Comparison of ENCODE assay signal across 10 cellular contexts in genomic region chr4:139560396-139561084, GRCh38. TPM values are rescaled to one million over a fixed set of nuclear protein-coding genes. Genes with fewer than 3 reads are reported as not detected.
DNase-seq lines count a peak whose midpoint lies in the region; ATAC-seq and TF ChIP-seq lines count a peak whose summit lies in the region.
"Had no signal": no experiment of that assay in that cellular context is flagged by ENCODE, and none has a peak within 500 bp of the region (broad histone marks: within the 10 kb centered on the region; RNA-seq: fewer than 3 reads in every experiment).

No MANE protein-coding gene starts in this region.

- H3K4me3 ChIP-seq in Peyer's patch (no peak overlapping the region), fibroblast of pulmonary artery (replicated peaks; ENCODE audit: low read depth, low read length) (no peak overlapping the region), mammary epithelial cell (replicated peaks in 1 of 3; ENCODE audit: insufficient read depth in 1 of 3, low read depth in 2 of 3, low read length in 3 of 3) (no peak overlapping the region)

- peaks cover 3% of the 10 kb centered on the region for H3K79me2 ChIP-seq in mammary epithelial cell (ENCODE audit: insufficient read depth, low read length)

- TF ChIP-seq POLR2A in Peyer's patch (IDR thresholded peaks at IDR 0.05), result no peak

- 70% methylated on average over 4 of the region's 6 CpGs for WGBS in mammary epithelial cell (ENCODE audit: low coverage, missing lambda C conversion rate)

- no peaks in the 10 kb centered on the region for H3K36me3 Mint-ChIP-seq in activated CD4-positive, alpha-beta T cell treated with anti-CD3 and anti-CD28 coated beads, Interleukin-2, amount 10 ng/mL, durations not matched to agents 7 days and 5 days (ENCODE audit: low read depth)
- peaks cover 3 to 6% of the 10 kb centered on the region in 2 donors for H3K36me3 Mint-ChIP-seq in stimulated activated naive B cell treated with anti-CD40 and anti-IgM and Interleukin-4, amounts not matched to agents 10 μg/mL and 1 μg/mL and 100 μg/mL, for 72 hours

- POLR2A ChIA-PET in activated CD4-positive, alpha-beta T cell treated with anti-CD3 and anti-CD28 coated beads, Interleukin-2, amount 10 ng/mL, durations not matched to agents 7 days and 5 days (lab: Charles Lee), result no interaction called here

- H2AFZ ChIP-seq in mammary epithelial cell (ENCODE audit: low read depth, low read length), result no peak overlapping the region

- H3K4me1 ChIP-seq in Peyer's patch (peaks cover 0 to 27% (median 4%) of the 10 kb centered on the region in 4 donors), mammary epithelial cell (ENCODE audit: insufficient read depth, low read length) (peaks cover 4% of the 10 kb centered on the region)

- ATAC-seq in stimulated activated naive B cell treated with anti-CD40 and anti-IgM and Interleukin-4, amounts not matched to agents 10 μg/mL and 1 μg/mL and 100 μg/mL, for 72 hours (replicated peaks), result peak; percentile 59 to 65

- no peak overlapping the region for H3K4me2 ChIP-seq in mammary epithelial cell (ENCODE audit: insufficient read depth, low read depth, low read length)

- dilution Hi-C loops in mammary epithelial cell (cut with HindIII; ENCODE audit: low sequenced_read_pairs), result no loop called here

- no peaks in the 10 kb centered on the region for H3K9me3 ChIP-seq in Peyer's patch
- H3K9me3 ChIP-seq in mammary epithelial cell (replicated peaks; ENCODE audit: insufficient read depth, low read length), result no peaks in the 10 kb centered on the region

- no peak for DNase-seq in activated CD4-positive, alpha-beta T cell treated with anti-CD3 and anti-CD28 coated beads, Interleukin-2, amount 10 ng/mL, durations not matched to agents 7 days and 5 days
- no peak for DNase-seq in activated CD4-positive, alpha-beta T cell treated with anti-CD3 and anti-CD28 coated beads for 1 hour
- DNase-seq in Peyer's patch (no peak), fibroblast of pulmonary artery (ENCODE audit: low read depth) (peak; percentile 50), epidermal melanocyte (ENCODE audit: insufficient read length, low spot score) (no peak), AG08396 (ENCODE audit: low spot score) (no peak), mammary epithelial cell (no peak)
- no peak for DNase-seq in stimulated activated naive B cell treated with anti-CD40 and anti-IgM and Interleukin-4, amounts not matched to agents 10 μg/mL and 1 μg/mL and 100 μg/mL, for 72 hours
- DNase-seq: foreskin melanocyte, NCI-H1092 treated with DMSO at 0.1 percent for 48 hours had no signal

- H3K4me1 Mint-ChIP-seq in activated CD4-positive, alpha-beta T cell treated with anti-CD3 and anti-CD28 coated beads, Interleukin-2, amount 10 ng/mL, durations not matched to agents 7 days and 5 days, result peaks cover 32% of the 10 kb centered on the region
- peaks cover 21 to 26% of the 10 kb centered on the region in 2 donors for H3K4me1 Mint-ChIP-seq in stimulated activated naive B cell treated with anti-CD40 and anti-IgM and Interleukin-4, amounts not matched to agents 10 μg/mL and 1 μg/mL and 100 μg/mL, for 72 hours

- H3K36me3 ChIP-seq in Peyer's patch (no peaks in the 10 kb centered on the region), mammary epithelial cell (ENCODE audit: insufficient read depth, low read length) (no peaks in the 10 kb centered on the region)

- H3K9me3 Mint-ChIP-seq in activated CD4-positive, alpha-beta T cell treated with anti-CD3 and anti-CD28 coated beads, Interleukin-2, amount 10 ng/mL, durations not matched to agents 7 days and 5 days, result no peaks in the 10 kb centered on the region
- no peaks in the 10 kb centered on the region for H3K9me3 Mint-ChIP-seq in stimulated activated naive B cell treated with anti-CD40 and anti-IgM and Interleukin-4, amounts not matched to agents 10 μg/mL and 1 μg/mL and 100 μg/mL, for 72 hours

- BruUV-seq in mammary epithelial cell (replicated peaks; lab: Mats Ljungman, UMichigan), result no TSS peak

- H3K27ac Mint-ChIP-seq in activated CD4-positive, alpha-beta T cell treated with anti-CD3 and anti-CD28 coated beads, Interleukin-2, amount 10 ng/mL, durations not matched to agents 7 days and 5 days, result peak overlapping the region; percentile 80
- peak overlapping the region; percentile 89 for H3K27ac Mint-ChIP-seq in stimulated activated naive B cell treated with anti-CD40 and anti-IgM and Interleukin-4, amounts not matched to agents 10 μg/mL and 1 μg/mL and 100 μg/mL, for 72 hours

- peaks cover 24% of the 10 kb centered on the region for H3K27me3 Mint-ChIP-seq in activated CD4-positive, alpha-beta T cell treated with anti-CD3 and anti-CD28 coated beads, Interleukin-2, amount 10 ng/mL, durations not matched to agents 7 days and 5 days
- H3K27me3 Mint-ChIP-seq in stimulated activated naive B cell treated with anti-CD40 and anti-IgM and Interleukin-4, amounts not matched to agents 10 μg/mL and 1 μg/mL and 100 μg/mL, for 72 hours, result no peaks in the 10 kb centered on the region

- in situ Hi-C loops in mammary epithelial cell (cut with MboI; ENCODE audit: low sequenced_read_pairs in 2 of 2), result no loop called here

- H3K4me3 Mint-ChIP-seq in activated CD4-positive, alpha-beta T cell treated with anti-CD3 and anti-CD28 coated beads, Interleukin-2, amount 10 ng/mL, durations not matched to agents 7 days and 5 days, result no peak overlapping the region
- H3K4me3 Mint-ChIP-seq in stimulated activated naive B cell treated with anti-CD40 and anti-IgM and Interleukin-4, amounts not matched to agents 10 μg/mL and 1 μg/mL and 100 μg/mL, for 72 hours, result peak overlapping the region; percentile 14 to 45

- intact Hi-C loops in mammary epithelial cell (cut with micrococcal nuclease), result no loop called here

- H3K27me3 ChIP-seq in Peyer's patch (no peaks in the 10 kb centered on the region), mammary epithelial cell (ENCODE audit: insufficient read depth, low read length) (peaks cover 5% of the 10 kb centered on the region)

- no peaks in the 10 kb centered on the region for H4K20me1 ChIP-seq in mammary epithelial cell (ENCODE audit: insufficient read depth, low read length)

- H3K27ac ChIP-seq in Peyer's patch (peak overlapping the region; percentile 10 to 70 (median 48)), mammary epithelial cell (ENCODE audit: insufficient read depth, low read depth, low read length) (no peak overlapping the region)

- no peak for TF ChIP-seq CTCF in Peyer's patch (IDR thresholded peaks at IDR 0.05)
- TF ChIP-seq CTCF in fibroblast of pulmonary artery (IDR thresholded peaks at IDR 0.05; ENCODE audit: low read length, missing control alignments), result no peak
- no peak for TF ChIP-seq CTCF in mammary epithelial cell (conservative IDR thresholded peaks at IDR 0.05 in 1 of 2, IDR thresholded peaks at IDR 0.05 in 1 of 2; ENCODE audit: extremely low read depth in 1 of 2, insufficient read depth in 1 of 2, low read depth in 1 of 2, low read length in 2 of 2)

- H3K9ac ChIP-seq in mammary epithelial cell (ENCODE audit: insufficient read depth, low read length), result no peak overlapping the region

- CTCF ChIA-PET in activated CD4-positive, alpha-beta T cell treated with anti-CD3 and anti-CD28 coated beads, Interleukin-2, amount 10 ng/mL, durations not matched to agents 7 days and 5 days (lab: Charles Lee), result interaction anchor here (0.7 kb wide), 1 partner anchor 251 kb away, joined by 4 read pairs; no protein-coding TSS in a partner anchor
- CTCF ChIA-PET in mammary epithelial cell (lab: Charles Lee; ENCODE audit: low non-redundant PET), result no interaction called here

RNA-seq across cellular contexts. Expression of gene SETD7, which starts 4.5 kb away (rescaled TPM):
- total RNA-seq in activated CD4-positive, alpha-beta T cell treated with anti-CD3 and anti-CD28 coated beads, Interleukin-2, amount 10 ng/mL, durations not matched to agents 7 days and 5 days, result 1 to 10 TPM; 5.8 to 6.7 TPM
- 10 to 100 TPM in 3 of 4 donors, 1 to 10 TPM in 1; 9.3 to 37.1 (median 16.0) TPM for total RNA-seq in Peyer's patch
- total RNA-seq in mammary epithelial cell, result 10 to 100 TPM; 43.6 to 72.2 TPM
- 12.1 TPM for polyA plus RNA-seq in mammary epithelial cell
- 70.5 TPM for polyA minus RNA-seq in mammary epithelial cell
